ENCODE assay signal across 18 cellular contexts in genomic region chr13:84025828-84026227, GRCh38.
"Had no signal": no experiment of that assay in that cellular context is flagged by ENCODE, and none has a peak within 500 bp of the region (broad histone marks: within the 10 kb centered on the region; RNA-seq: fewer than 3 reads in every experiment).

No MANE protein-coding gene starts in this region.

- H3K4me3 ChIP-seq: esophagus muscularis mucosa, pancreas, sigmoid colon, stomach, thoracic aorta, upper lobe of right lung had no signal

- H3K27me3 ChIP-seq: brain microvascular endothelial cell, esophagus muscularis mucosa, pancreas, sigmoid colon, stomach, upper lobe of right lung had no signal

- H3K4me1 Mint-ChIP-seq: central memory CD8-positive, alpha-beta T cell had no signal

- H3K27me3 Mint-ChIP-seq: central memory CD8-positive, alpha-beta T cell had no signal

- H3K27ac ChIP-seq: brain microvascular endothelial cell, esophagus muscularis mucosa, pancreas, sigmoid colon, stomach, thoracic aorta, upper lobe of right lung had no signal

- H3K9me3 Mint-ChIP-seq: central memory CD8-positive, alpha-beta T cell had no signal

- DNase-seq: activated CD4-positive, alpha-beta T cell treated with anti-CD3 and anti-CD28 coated beads, Interleukin-2, amount 50 U/mL, for 4 hours; activated naive CD4-positive, alpha-beta T cell treated with Interleukin-2 at 50 U/mL for 16 hours; activated T-cell treated with anti-CD3 and anti-CD28 coated beads for 4 hours; anterior cingulate cortex; brain microvascular endothelial cell; cortex of kidney; effector CD4-positive, alpha-beta T cell; hippocampal formation; kidney glomerular epithelial cell; pancreas; sigmoid colon; stimulated activated CD4-positive, alpha-beta T cell treated with anti-CD3 and anti-CD28 coated beads, Interleukin-1b, Interleukin-23, amount 100 ng/mL, for 48 hours; stomach; upper lobe of right lung had no signal

- ATAC-seq: activated CD4-positive, CD25-positive, alpha-beta regulatory T cell treated with anti-CD3 and anti-CD28 coated beads, Interleukin-2, amount 50 U/mL, for 24 hours; pancreas; upper lobe of right lung had no signal

- H3K9me3 ChIP-seq: esophagus muscularis mucosa, pancreas, sigmoid colon, stomach, thoracic aorta, upper lobe of right lung had no signal

- H3K36me3 ChIP-seq: brain microvascular endothelial cell, esophagus muscularis mucosa, pancreas, sigmoid colon, stomach, thoracic aorta, upper lobe of right lung had no signal

- H3K4me1 ChIP-seq: esophagus muscularis mucosa, pancreas, sigmoid colon, stomach, upper lobe of right lung had no signal

- H3K4me3 Mint-ChIP-seq: central memory CD8-positive, alpha-beta T cell had no signal
